ENCODE assay signal across 8 cellular contexts in the genomic region with DNA sequence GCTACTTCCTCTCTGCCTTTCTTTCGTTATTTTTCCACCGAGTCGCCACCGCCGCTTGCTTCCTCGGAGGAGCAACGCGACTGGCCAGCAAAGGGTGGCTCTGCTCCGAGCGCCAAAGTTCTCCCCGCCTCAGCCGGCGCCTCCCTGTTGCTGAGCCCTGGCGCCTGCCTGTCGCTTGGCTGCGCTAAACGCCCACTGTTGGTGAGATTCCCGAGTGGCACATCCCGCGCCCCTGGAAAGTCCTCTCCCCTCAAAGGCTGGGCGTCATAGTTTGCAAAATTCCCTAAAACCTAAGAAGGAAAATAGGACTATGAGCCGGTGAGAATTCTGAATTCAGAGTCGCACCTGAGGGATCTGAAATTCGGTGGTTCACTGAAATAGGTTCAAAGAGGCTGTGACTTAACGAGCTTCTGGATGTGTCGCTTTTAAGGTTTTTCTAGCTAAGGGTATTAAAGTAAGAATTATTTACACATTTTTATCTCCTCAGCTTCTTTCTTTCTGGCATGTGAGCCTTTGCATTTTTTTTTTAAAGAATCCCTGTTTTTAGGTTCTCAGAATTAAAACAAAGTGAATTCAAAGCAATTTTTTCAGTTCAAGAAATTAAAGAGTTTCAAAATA. TPM values are rescaled to one million over a fixed set of nuclear protein-coding genes. Genes with fewer than 3 reads are reported as not detected.
DNase-seq lines count a peak whose midpoint lies in the region; ATAC-seq and TF ChIP-seq lines count a peak whose summit lies in the region.

A gene (minus strand): TSS at position 82 of the 618 bp plus-strand sequence. CDS start 668 bp downstream, outside the sequence.

- intact Hi-C loops in colonic mucosa (cut with DNase I), result no loop called here

- peaks cover 21% of the 10 kb centered on the region for H3K9me3 Mint-ChIP-seq in HFFc6

- H3K27ac Mint-ChIP-seq in HFFc6, result no peak within 1 kb of the TSS

- H3K9ac ChIP-seq in colonic mucosa (ENCODE audit: low read depth in 2 of 2, low read length in 2 of 2), result peak within 1 kb of the TSS in 1 of 2 donors; percentile 41

- no peaks in the 10 kb centered on the region for H3K4me1 Mint-ChIP-seq in HFFc6 (ENCODE audit: low read depth)

- TF ChIP-seq CTCF in colonic mucosa (IDR thresholded peaks at IDR 0.05) (no peak), HFFc6 (IDR thresholded peaks at IDR 0.05) (no peak)

- no peak for ATAC-seq in GM21723 (IDR thresholded peaks at IDR 0.05; ENCODE audit: unreplicated experiment)

- H3K4me1 ChIP-seq in colonic mucosa, result peaks cover 6% of the 10 kb centered on the region

- peaks cover 35% of the 10 kb centered on the region for H3K27me3 ChIP-seq in colonic mucosa

- H3K4me3 ChIP-seq in colonic mucosa, result peak within 1 kb of the TSS; percentile 40

- H3K9me3 ChIP-seq in colonic mucosa, result no peaks in the 10 kb centered on the region

- H3K4me3 Mint-ChIP-seq in HFFc6, result no peak within 1 kb of the TSS

- no peak within 1 kb of the TSS for H3K27ac ChIP-seq in colonic mucosa

- H3K36me3 ChIP-seq in colonic mucosa, result no peaks in the 10 kb centered on the region

- peaks cover 4% of the 10 kb centered on the region; the same call in 1 of the 2 replicates for H3K36me3 Mint-ChIP-seq in HFFc6 (ENCODE audit: low read depth)

- peaks cover 3% of the 10 kb centered on the region for H3K27me3 Mint-ChIP-seq in HFFc6 (ENCODE audit: insufficient read depth)

- peak; percentile 80 for DNase-seq in D341Med (ENCODE audit: low spot score)
- DNase-seq in NCI-H1694 (lab: John Stamatoyannopoulos, UW), result peak; percentile 35
- DNase-seq in colonic mucosa, result peak; percentile 30
- peak; percentile 18 for DNase-seq in midbrain (lab: John Stamatoyannopoulos, UW)
- no peak for DNase-seq in NCI-H187 treated with DMSO at 0.1 percent for 48 hours (lab: John Stamatoyannopoulos, UW)
- DNase-seq in HFFc6, result no peak
- DNase-seq in germinal center (ENCODE audit: low spot score), result no peak

RNA-seq across cellular contexts. Expression of the gene that starts here (rescaled TPM):
- total RNA-seq in colonic mucosa, result under 1 TPM; 0.12 to 0.45 TPM
- total RNA-seq in HFFc6 (2021; fragmentation: NEBNext Ultra II Directional; extraction: Animal tissue kit (Norgen Biotek cat#: 25700)), result not detected

Comparison
In these comparisons a context has a peak if more than half of its experiments do, and no peak if none do; other contexts are left out.
1. Peak in DNase-seq and H3K4me3 ChIP-seq in colonic mucosa; RNA of the gene not detected or under 1 TPM.
2. DNase-seq: peak in D341Med (single experiment), NCI-H1694 (single experiment) and midbrain (single experiment); none in NCI-H187 treated with DMSO at 0.1 percent for 48 hours (single experiment), HFFc6 (single experiment) and germinal center (single experiment).